15 cellular contexts compared by ENCODE assay signal in the genomic region with DNA sequence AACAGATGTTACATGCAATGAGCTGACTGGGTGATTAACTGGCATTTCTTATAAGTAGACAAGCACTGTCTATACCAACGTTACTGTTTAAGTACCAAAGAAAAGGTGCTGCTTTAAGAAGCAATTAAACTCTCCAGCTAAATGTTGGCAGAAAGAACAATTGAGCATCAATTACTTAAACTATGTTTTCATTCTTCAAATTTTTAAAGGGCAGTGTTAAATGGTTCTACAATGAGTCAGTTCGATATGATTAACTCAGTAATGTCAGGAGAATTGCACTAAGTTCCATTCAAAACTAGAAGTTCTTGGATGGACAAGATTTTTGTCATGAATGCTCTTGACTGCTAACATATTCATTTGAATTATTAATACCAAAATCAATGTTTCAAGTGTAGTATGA.
"Had no signal": no experiment of that assay in that cellular context is flagged by ENCODE, and none has a peak within 500 bp of the region (broad histone marks: within the 10 kb centered on the region; RNA-seq: fewer than 3 reads in every experiment).

No MANE protein-coding gene starts in this region.

- H3K36me3 ChIP-seq: lower lobe of right lung, pancreas had no signal

- H3K27me3 ChIP-seq: body of pancreas, pancreas had no signal

- ATAC-seq: activated CD8-positive, alpha-beta T cell treated with anti-CD3 and anti-CD28 coated beads, Interleukin-2, amount 10 ng/mL, durations not matched to agents 7 days and 5 days; body of pancreas; lower lobe of right lung; pancreas had no signal

- H3K9me3 ChIP-seq: body of pancreas, lower lobe of right lung, pancreas had no signal

- H3K4me1 Mint-ChIP-seq: central memory CD8-positive, alpha-beta T cell; mesothelial cell of epicardium; naive B cell had no signal

- H3K27me3 Mint-ChIP-seq: central memory CD8-positive, alpha-beta T cell; naive B cell; stimulated activated naive CD8-positive, alpha-beta T cell treated with anti-CD3 and anti-CD28 coated beads, Interleukin-15, Interleukin-2, amounts not matched to agents 100 ng/mL and 50 ng/mL, for 24 hours had no signal

- H3K4me3 Mint-ChIP-seq: activated CD8-positive, alpha-beta T cell treated with anti-CD3 and anti-CD28 coated beads, Interleukin-2, amount 10 ng/mL, durations not matched to agents 7 days and 5 days; activated naive CD4-positive, alpha-beta T cell treated with anti-CD3 and anti-CD28 coated beads for 36 hours; central memory CD8-positive, alpha-beta T cell; mesothelial cell of epicardium; naive B cell; stimulated activated naive CD8-positive, alpha-beta T cell treated with anti-CD3 and anti-CD28 coated beads, Interleukin-15, Interleukin-2, amounts not matched to agents 100 ng/mL and 50 ng/mL, for 24 hours had no signal

- H3K4me1 ChIP-seq: body of pancreas, lower lobe of right lung, pancreas had no signal

- H3K27ac ChIP-seq: body of pancreas, lower lobe of right lung, pancreas had no signal

- DNase-seq: activated CD4-positive, alpha-beta T cell treated with anti-CD3 and anti-CD28 coated beads for 4 hours; activated CD8-positive, alpha-beta T cell treated with anti-CD3 and anti-CD28 coated beads, Interleukin-2, amount 10 ng/mL, durations not matched to agents 7 days and 5 days; activated naive CD4-positive, alpha-beta T cell treated with anti-CD3 and anti-CD28 coated beads for 36 hours; body of pancreas; cortex of kidney; effector CD8-positive, alpha-beta T cell; hippocampal formation; lower lobe of right lung; naive B cell; pancreas; stimulated activated CD4-positive, alpha-beta T cell treated with anti-CD3 and anti-CD28 coated beads, Interleukin-15, amount 100 ng/mL, for 24 hours; stimulated activated CD4-positive, alpha-beta T cell treated with anti-CD3 and anti-CD28 coated beads, Interleukin-4, amount 100 ng/mL, for 24 hours had no signal

- H3K27ac Mint-ChIP-seq: activated CD8-positive, alpha-beta T cell treated with anti-CD3 and anti-CD28 coated beads, Interleukin-2, amount 10 ng/mL, durations not matched to agents 7 days and 5 days; activated naive CD4-positive, alpha-beta T cell treated with anti-CD3 and anti-CD28 coated beads for 36 hours; mesothelial cell of epicardium; naive B cell; stimulated activated naive CD8-positive, alpha-beta T cell treated with anti-CD3 and anti-CD28 coated beads, Interleukin-15, Interleukin-2, amounts not matched to agents 100 ng/mL and 50 ng/mL, for 24 hours had no signal

- H3K36me3 Mint-ChIP-seq: mesothelial cell of epicardium, naive B cell had no signal

- H3K4me3 ChIP-seq: body of pancreas, lower lobe of right lung, pancreas had no signal
